Comparison of ENCODE assay signal across 16 cellular contexts in the genomic region with DNA sequence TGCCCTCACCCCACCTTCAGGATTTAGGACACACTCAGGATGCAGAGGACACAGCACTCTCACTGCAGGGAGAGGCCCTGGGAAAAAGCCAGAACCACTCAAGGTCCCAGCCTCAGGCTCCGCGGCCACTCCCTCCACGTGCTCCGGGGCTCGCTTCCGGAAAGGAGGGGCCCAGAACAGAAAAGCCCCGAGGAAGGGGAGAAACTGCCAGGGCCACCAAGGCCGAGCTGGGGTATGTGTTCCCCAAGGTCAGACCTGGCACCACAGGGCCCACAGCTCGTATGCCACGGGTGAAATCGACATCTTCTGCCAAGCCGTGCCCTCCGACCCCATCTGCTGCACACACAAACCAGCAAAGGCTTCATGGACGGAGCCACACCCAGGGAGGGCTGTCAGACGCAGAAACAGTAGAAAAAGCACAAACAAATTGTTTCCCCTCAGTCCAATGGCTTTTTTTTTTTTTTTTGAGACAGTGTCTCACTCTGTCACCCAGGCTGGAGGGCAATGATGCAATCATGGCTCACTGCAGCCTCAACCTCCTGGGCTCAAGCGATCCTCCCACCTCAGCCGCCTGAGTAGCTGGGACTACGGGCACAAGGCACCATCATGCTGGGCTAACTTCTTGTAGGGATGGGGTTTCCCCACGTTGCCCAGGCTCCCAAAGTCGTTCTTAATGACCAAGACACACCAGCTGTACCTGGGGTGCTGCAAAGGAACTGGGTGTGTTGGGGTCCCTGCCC. TPM values are rescaled to one million over a fixed set of nuclear protein-coding genes. Genes with fewer than 3 reads are reported as not detected.
A peak's percentile ranks its signal among the peaks of the same experiment; 100 is the strongest.
DNase-seq lines count a peak whose midpoint lies in the region; ATAC-seq and TF ChIP-seq lines count a peak whose summit lies in the region.
"Had no signal": no experiment of that assay in that cellular context is flagged by ENCODE, and none has a peak within 500 bp of the region (broad histone marks: within the 10 kb centered on the region; RNA-seq: fewer than 3 reads in every experiment).

No MANE protein-coding gene starts in this region.

- H3K4me1 Mint-ChIP-seq in chondrocyte (ENCODE audit: low read depth) (peaks cover 15% of the 10 kb centered on the region), GM23338 (peaks cover 16% of the 10 kb centered on the region)
- H3K4me1 Mint-ChIP-seq: activated T-helper 17 cell treated with anti-CD3 and anti-CD28 coated beads, Interleukin-2, amount 50 U/mL, for 72 hours had no signal

- CTCF ChIA-PET in IMR-90 (lab: Yijun Ruan, JAX), result no interaction called here

- no peak overlapping the region for H2BK5ac ChIP-seq in IMR-90 (ENCODE audit: low read depth, low read length, poor library complexity, severe bottlenecking)

- peaks cover 19% of the 10 kb centered on the region; the same call in 1 of the 2 replicates for H3F3A ChIP-seq in GM23338 (replicated peaks; ENCODE audit: low read depth)

- H4K20me1 ChIP-seq in IMR-90 (ENCODE audit: insufficient read depth, low read length), result peaks cover 15% of the 10 kb centered on the region
- no peaks in the 10 kb centered on the region; the same call in 1 of the 2 replicates for H4K20me1 ChIP-seq in GM23338 (replicated peaks; ENCODE audit: insufficient read depth)

- H3K27me3 Mint-ChIP-seq in chondrocyte (ENCODE audit: low read depth), result no peaks in the 10 kb centered on the region
- peaks cover 16% of the 10 kb centered on the region for H3K27me3 Mint-ChIP-seq in GM23338 (ENCODE audit: insufficient read depth, low read depth, poor library complexity)
- H3K27me3 Mint-ChIP-seq: activated T-helper 17 cell treated with anti-CD3 and anti-CD28 coated beads, Interleukin-2, amount 50 U/mL, for 72 hours had no signal

- H3K4me3 Mint-ChIP-seq in chondrocyte (ENCODE audit: unreplicated experiment) (no peak overlapping the region), GM23338 (no peak overlapping the region)
- H3K4me3 Mint-ChIP-seq: activated CD8-positive, alpha-beta T cell treated with anti-CD3 and anti-CD28 coated beads, Interleukin-2, amount 10 ng/mL, durations not matched to agents 7 days and 5 days; activated T-helper 17 cell treated with anti-CD3 and anti-CD28 coated beads, Interleukin-2, amount 50 U/mL, for 72 hours had no signal

- no peaks in the 10 kb centered on the region for H3K9me2 ChIP-seq in GM23338 (ENCODE audit: insufficient read depth)

- H3K27ac Mint-ChIP-seq in chondrocyte (ENCODE audit: unreplicated experiment) (peak overlapping the region; percentile 68), GM23338 (no peak overlapping the region)
- H3K27ac Mint-ChIP-seq: activated CD8-positive, alpha-beta T cell treated with anti-CD3 and anti-CD28 coated beads, Interleukin-2, amount 10 ng/mL, durations not matched to agents 7 days and 5 days; activated T-helper 17 cell treated with anti-CD3 and anti-CD28 coated beads, Interleukin-2, amount 50 U/mL, for 72 hours had no signal

- H2AK9ac ChIP-seq in IMR-90 (replicated peaks; ENCODE audit: low read depth, low read length, poor library complexity), result no peak overlapping the region

- no peaks in the 10 kb centered on the region for H3K27me3 ChIP-seq in IMR-90 (ENCODE audit: control insufficient read depth, insufficient read depth, low read length)
- peaks cover 0 to 10% of the 10 kb centered on the region in 2 donors for H3K27me3 ChIP-seq in left lung
- no peaks in the 10 kb centered on the region for H3K27me3 ChIP-seq in GM23338 (ENCODE audit: insufficient read depth)

- TF ChIP-seq CTCF in IMR-90 (conservative IDR thresholded peaks at IDR 0.05; ENCODE audit: low read depth, low read length) (no peak), chondrocyte (IDR thresholded peaks at IDR 0.05) (no peak), left lung (IDR thresholded peaks at IDR 0.05) (no peak), GM23338 (conservative IDR thresholded peaks at IDR 0.05; ENCODE audit: low read depth in 2 of 2) (no peak)

- POLR2A ChIA-PET in IMR-90 (lab: Charles Lee; ENCODE audit: unreplicated experiment), result no interaction called here

- no peak for TF ChIP-seq POLR2A in IMR-90 (IDR thresholded peaks at IDR 0.05; ENCODE audit: low read depth, low read length)

- H2AFZ ChIP-seq in IMR-90 (replicated peaks; ENCODE audit: low read length, poor library complexity), result no peak overlapping the region
- H2AFZ ChIP-seq in GM23338, result no peak overlapping the region

- BruUV-seq in IMR-90 (replicated peaks; lab: Mats Ljungman, UMichigan), result no TSS peak

- H3K27ac ChIP-seq in IMR-90 (ENCODE audit: insufficient read depth, low read length), result no peak overlapping the region
- no peak overlapping the region for H3K27ac ChIP-seq in left lung
- H3K27ac ChIP-seq in GM23338 (ENCODE audit: low read depth), result no peak overlapping the region
- H3K27ac ChIP-seq: coronary artery, SK-N-MC had no signal

- no peak overlapping the region for H4K91ac ChIP-seq in IMR-90 (ENCODE audit: insufficient read depth, low read depth, low read length)

- peak overlapping the region; percentile 9; the same call in 1 of the 2 replicates for H2AK5ac ChIP-seq in IMR-90 (ENCODE audit: low read depth, low read length)

- ATAC-seq in IMR-90 (ENCODE audit: low read depth) (no peak), left lung (peak; percentile 63), GM23338 (no peak)
- ATAC-seq: activated CD8-positive, alpha-beta T cell treated with anti-CD3 and anti-CD28 coated beads, Interleukin-2, amount 10 ng/mL, durations not matched to agents 7 days and 5 days; activated T-helper 17 cell treated with anti-CD3 and anti-CD28 coated beads, Interleukin-2, amount 50 U/mL, for 72 hours had no signal

- intact Hi-C loops in IMR-90 (cut with micrococcal nuclease) (no loop called here), left lung (cut with DNase I) (no loop called here)

- H3K36me3 ChIP-seq in IMR-90 (ENCODE audit: control insufficient read depth, insufficient read depth, low read length), result peaks cover 17% of the 10 kb centered on the region; the same call in 1 of the 2 replicates
- H3K36me3 ChIP-seq in left lung, result peaks cover 0 to 14% of the 10 kb centered on the region in 2 donors
- no peaks in the 10 kb centered on the region for H3K36me3 ChIP-seq in GM23338 (ENCODE audit: insufficient read depth)

- DNase-seq in AG20443 (ENCODE audit: low spot score) (peak; percentile 43), IMR-90 (peak; percentile 11), chondrocyte (ENCODE audit: low spot score) (no peak), left lung (peak in 1 of 2 donors; percentile 75), NCI-H446 (lab: John Stamatoyannopoulos, UW) (no peak), CD1c-positive myeloid dendritic cell (ENCODE audit: extremely low spot score) (no peak), NCI-H2227 treated with DMSO at 0.1 percent for 48 hours (lab: John Stamatoyannopoulos, UW) (no peak), GM23338 (ENCODE audit: low spot score) (no peak)
- DNase-seq: activated CD8-positive, alpha-beta T cell treated with anti-CD3 and anti-CD28 coated beads, Interleukin-2, amount 10 ng/mL, durations not matched to agents 7 days and 5 days; amygdala; Karpas-422; NCI-H2029 treated with DMSO at 0.1 percent for 48 hours; occipital lobe had no signal

- no peak overlapping the region for H3K14ac ChIP-seq in IMR-90 (replicated peaks; ENCODE audit: low read depth, low read length)

- dilution Hi-C loops in IMR-90 (cut with HindIII; ENCODE audit: low sequenced_read_pairs, unreplicated experiment), result no loop called here

- H3K9me1 ChIP-seq in IMR-90 (ENCODE audit: insufficient read depth, low read length), result no peaks in the 10 kb centered on the region; the same call in 1 of the 2 replicates

- TF ChIP-seq RAD21 in IMR-90 (IDR thresholded peaks at IDR 0.05; ENCODE audit: low read length), result no peak

- H4K5ac ChIP-seq in IMR-90 (ENCODE audit: low read depth, low read length), result no peak overlapping the region

- H3K23ac ChIP-seq in IMR-90 (ENCODE audit: low read depth, low read length), result 0 out of 2 replicates have a peak overlapping the region, but pooled peaks have one; percentile 21

- no peak overlapping the region for H3K9ac ChIP-seq in IMR-90 (ENCODE audit: low read depth, low read length)

- H2BK120ac ChIP-seq in IMR-90 (ENCODE audit: low read depth, low read length), result no peak overlapping the region

- in situ Hi-C loops in IMR-90 (cut with MboI; ENCODE audit: low sequenced_read_pairs), result no loop called here

- H3K4me1 ChIP-seq in IMR-90 (ENCODE audit: control insufficient read depth, insufficient read depth, low read length), result peaks cover 8% of the 10 kb centered on the region
- H3K4me1 ChIP-seq in left lung, result peaks cover 0 to 24% of the 10 kb centered on the region in 2 donors
- H3K4me1 ChIP-seq in GM23338 (ENCODE audit: insufficient read depth), result peaks cover 5% of the 10 kb centered on the region; the same call in 1 of the 2 replicates

- H2BK20ac ChIP-seq in IMR-90 (ENCODE audit: low read depth, low read length), result no peak overlapping the region

- no peak overlapping the region for H3K18ac ChIP-seq in IMR-90 (ENCODE audit: low read depth, low read length)

- no peak overlapping the region; a peak in 1 of 4 replicates for H4K8ac ChIP-seq in IMR-90 (ENCODE audit: low read depth in 2 of 2, low read length in 2 of 2)

- no peak overlapping the region for H3K4me3 ChIP-seq in IMR-90 (ENCODE audit: insufficient read depth, low read depth, low read length)
- no peak overlapping the region for H3K4me3 ChIP-seq in left lung
- H3K4me3 ChIP-seq in GM23338, result no peak overlapping the region
- H3K4me3 ChIP-seq: coronary artery, SK-N-MC had no signal

- H3K36me3 Mint-ChIP-seq in chondrocyte (ENCODE audit: low read depth), result peaks cover 1% of the 10 kb centered on the region
- H3K36me3 Mint-ChIP-seq in GM23338 (ENCODE audit: low read depth), result peaks cover 8% of the 10 kb centered on the region; the same call in 1 of the 3 replicates

- no peaks in the 10 kb centered on the region for H3K9me3 Mint-ChIP-seq in chondrocyte (ENCODE audit: low read depth)
- no peaks in the 10 kb centered on the region; the same call in 2 of the 3 replicates for H3K9me3 Mint-ChIP-seq in GM23338
- H3K9me3 Mint-ChIP-seq: activated T-helper 17 cell treated with anti-CD3 and anti-CD28 coated beads, Interleukin-2, amount 50 U/mL, for 72 hours had no signal

- peaks cover 16 to 55% of the 10 kb centered on the region in 2 experiments for H3K79me1 ChIP-seq in IMR-90 (ENCODE audit: low read depth in 1 of 2, low read length in 2 of 2)

- H3K56ac ChIP-seq in IMR-90 (ENCODE audit: extremely low read depth, insufficient read depth, low read length), result no peak overlapping the region

- H3K4me2 ChIP-seq in IMR-90 (ENCODE audit: low read depth, low read length), result no peak overlapping the region
- H3K4me2 ChIP-seq in GM23338, result no peak overlapping the region

- WGBS in IMR-90 (ENCODE audit: extremely low coverage in 2 of 2, insufficient read length in 1 of 2), 2 experiments, result 90% methylated on average over 5 of the region's 20 CpGs; no CpG with 5 or more reads in 1 of the 2 experiments

- H3K9me3 ChIP-seq in IMR-90 (ENCODE audit: control insufficient read depth, insufficient read depth, low read length) (no peaks in the 10 kb centered on the region), left lung (no peaks in the 10 kb centered on the region)

- H2BK15ac ChIP-seq in IMR-90 (ENCODE audit: low read depth, low read length), result no peak overlapping the region

- peaks cover 17% of the 10 kb centered on the region for H3K79me2 ChIP-seq in GM23338 (replicated peaks; ENCODE audit: insufficient read depth)

- no peak overlapping the region; the same call in 1 of the 2 replicates for H3K4ac ChIP-seq in IMR-90 (ENCODE audit: low read depth, low read length)

RNA-seq across cellular contexts. Expression of a gene that starts 33.4 kb away (rescaled TPM):
- 5.0 and 8.1 TPM in 2 replicates for total RNA-seq in IMR-90 (2012; rRNA removed)
- polyA plus RNA-seq in IMR-90 (2012; rRNA removed), result 50.3 and 71.4 TPM in 2 replicates
- polyA plus RNA-seq in IMR-90 (2012; cell fraction: cytosol; rRNA removed), result 56.6 and 65.4 TPM in 2 replicates
- polyA plus RNA-seq in IMR-90 (2012; cell fraction: nucleus; rRNA removed; ENCODE audit: low replicate concordance), result 199 and 567 TPM in 2 replicates
- total RNA-seq in chondrocyte, result 90.7 to 105 TPM (median 101 TPM) in 3 replicates
- 10 to 100 TPM; 61.1 to 66.8 TPM for total RNA-seq in left lung
- total RNA-seq in GM23338 (2014; rRNA removed; shearing (Covaris generic)), result 33.8 and 42.0 TPM in 2 replicates
- 22.8 and 25.3 TPM in 2 replicates for polyA plus RNA-seq in GM23338 (2016; fragmentation: Nextera tagmentation; extraction: Ambion mirVana)

RNA-seq across cellular contexts. Expression of a gene that starts 36.5 kb away (rescaled TPM):
- total RNA-seq in IMR-90 (2012; rRNA removed) (0.28 and 0.36 TPM in 2 replicates), chondrocyte (6.8 to 9.7 TPM (median 7.1 TPM) in 3 replicates), left lung (1 to 10 TPM; 7.1 to 7.2 TPM)
- polyA plus RNA-seq in IMR-90 (2012; rRNA removed) (7.8 and 11.9 TPM in 2 replicates), GM23338 (2016; fragmentation: Nextera tagmentation; extraction: Ambion mirVana) (4.7 and 7.4 TPM in 2 replicates)
- 3.9 and 6.3 TPM in 2 replicates for polyA plus RNA-seq in IMR-90 (2012; cell fraction: cytosol; rRNA removed)
- 79.5 and 363 TPM in 2 replicates for polyA plus RNA-seq in IMR-90 (2012; cell fraction: nucleus; rRNA removed; ENCODE audit: low replicate concordance)
- 3.6 and 12.2 TPM in 2 replicates for total RNA-seq in GM23338 (2014; rRNA removed; shearing (Covaris generic))

RNA-seq across cellular contexts. Expression of a gene that starts 58.1 kb away (rescaled TPM):
- total RNA-seq in IMR-90 (2012; rRNA removed) (14.9 and 15.3 TPM in 2 replicates), chondrocyte (5.9 to 8.3 TPM (median 6.0 TPM) in 3 replicates), left lung (10 to 100 TPM in 1 of 2 donors, 1 to 10 TPM in 1; 9.2 to 11.3 TPM)
- polyA plus RNA-seq in IMR-90 (2012; rRNA removed) (4.2 and 4.3 TPM in 2 replicates), GM23338 (2016; fragmentation: Nextera tagmentation; extraction: Ambion mirVana) (3.2 TPM in 2 replicates)
- polyA plus RNA-seq in IMR-90 (2012; cell fraction: cytosol; rRNA removed), result 2.4 and 4.8 TPM in 2 replicates
- polyA plus RNA-seq in IMR-90 (2012; cell fraction: nucleus; rRNA removed; ENCODE audit: low replicate concordance), result 10.3 and 18.2 TPM in 2 replicates
- 23.0 and 26.9 TPM in 2 replicates for total RNA-seq in GM23338 (2014; rRNA removed; shearing (Covaris generic))

Comparison
In these comparisons a context has a peak if more than half of its experiments do, and no peak if none do; other contexts are left out.
1. DNase-seq: peak in AG20443 (single experiment) and IMR-90 (single experiment); none in chondrocyte (single experiment), NCI-H446 (0 of 2), CD1c-positive myeloid dendritic cell (single experiment), NCI-H2227 treated with DMSO at 0.1 percent for 48 hours (single experiment) and GM23338 (single experiment).